In genomic region chr19:32720936-32721250, GRCh38 we compare ENCODE assay signal across 1 cellular context.
TF ChIP-seq lines count a peak whose summit lies in the region.

No MANE protein-coding gene starts in this region.

TF ChIP-seq in H1, 55 proteins besides CTCF, POLR2A, EP300 and RAD21:
- TF ChIP-seq ATF3 (IDR thresholded peaks at IDR 0.05; ENCODE audit: insufficient read depth, low read depth, low read length) (no peak), SRF (IDR thresholded peaks at IDR 0.05; ENCODE audit: low read depth, low read length) (no peak), TEAD4 (IDR thresholded peaks at IDR 0.05; ENCODE audit: low read depth, low read length) (no peak), RBBP5 (IDR thresholded peaks at IDR 0.05; ENCODE audit: borderline replicate concordance, low read depth, low read length) (no peak), E2F6 (IDR thresholded peaks at IDR 0.05) (no peak), USF2 (IDR thresholded peaks at IDR 0.05; ENCODE audit: low read length) (no peak), GABPA (IDR thresholded peaks at IDR 0.05; ENCODE audit: borderline replicate concordance, insufficient read depth, low read length) (no peak), KDM4A (IDR thresholded peaks at IDR 0.05; ENCODE audit: low read depth, low read length, severe bottlenecking) (no peak), SIN3A (conservative IDR thresholded peaks at IDR 0.05 in 1 of 2, IDR thresholded peaks at IDR 0.05 in 1 of 2; ENCODE audit: low read depth in 1 of 2, low read length in 2 of 2) (no peak), SP1 (IDR thresholded peaks at IDR 0.05; ENCODE audit: low read depth, low read length) (no peak)
